Comparison of ENCODE assay signal across 24 cellular contexts in genomic region chr5:85388752-85389151, GRCh38.
"Had no signal": no experiment of that assay in that cellular context is flagged by ENCODE, and none has a peak within 500 bp of the region (broad histone marks: within the 10 kb centered on the region; RNA-seq: fewer than 3 reads in every experiment).

No MANE protein-coding gene starts in this region.

- H3K4me2 ChIP-seq: hepatocyte had no signal

- H3K36me3 Mint-ChIP-seq: naive thymus-derived CD8-positive, alpha-beta T cell; stimulated activated effector memory CD8-positive, alpha-beta T cell treated with anti-CD3 and anti-CD28 coated beads, Interleukin-12 subunit alpha, Interleukin-12 subunit beta, amount 100 ng/mL, for 72 hours had no signal

- H3K27ac ChIP-seq: coronary artery, gastrocnemius medialis, heart left ventricle, hepatocyte, left ventricle myocardium inferior, lower lobe of right lung, ovary, right atrium auricular region, sigmoid colon, stomach, thyroid gland, vagina had no signal

- H3K27me3 Mint-ChIP-seq: naive thymus-derived CD8-positive, alpha-beta T cell had no signal

- DNase-seq: dermis blood vessel endothelial cell; effector memory CD4-positive, alpha-beta T cell; foreskin fibroblast; gastrocnemius medialis; heart left ventricle; left cardiac atrium; left ventricle myocardium inferior; lower lobe of right lung; naive thymus-derived CD8-positive, alpha-beta T cell; nephron progenitor cell; nucleus accumbens; ovary; sigmoid colon; stimulated activated CD4-positive, alpha-beta T cell treated with anti-CD3 and anti-CD28 coated beads, Interleukin-2, amount 100 ng/mL, for 24 hours; stimulated activated CD4-positive, alpha-beta T cell treated with anti-CD3 and anti-CD28 coated beads, Interleukin-4, amount 100 ng/mL, for 24 hours; stimulated activated naive CD4-positive, alpha-beta T cell treated with Interleukin-2 at 50 U/mL for 16 hours; stomach; thyroid gland; trophoblast cell had no signal

- H3K36me3 ChIP-seq: gastrocnemius medialis, heart left ventricle, left ventricle myocardium inferior, lower lobe of right lung, ovary, right atrium auricular region, sigmoid colon, stomach, thyroid gland, vagina had no signal

- H3K9me3 ChIP-seq: gastrocnemius medialis, lower lobe of right lung, ovary, thyroid gland, vagina had no signal

- H3K4me1 ChIP-seq: gastrocnemius medialis, heart left ventricle, left ventricle myocardium inferior, lower lobe of right lung, right atrium auricular region, sigmoid colon, stomach, thyroid gland, vagina had no signal

- ATAC-seq: gastrocnemius medialis; heart left ventricle; left cardiac atrium; lower lobe of right lung; naive thymus-derived CD8-positive, alpha-beta T cell; stimulated activated effector memory CD8-positive, alpha-beta T cell treated with anti-CD3 and anti-CD28 coated beads, Interleukin-12 subunit alpha, Interleukin-12 subunit beta, amount 100 ng/mL, for 72 hours had no signal

- H2AFZ ChIP-seq: hepatocyte had no signal

- H3K4me3 Mint-ChIP-seq: naive thymus-derived CD8-positive, alpha-beta T cell; nephron progenitor cell; stimulated activated effector memory CD8-positive, alpha-beta T cell treated with anti-CD3 and anti-CD28 coated beads, Interleukin-12 subunit alpha, Interleukin-12 subunit beta, amount 100 ng/mL, for 72 hours had no signal

- H3K79me2 ChIP-seq: hepatocyte had no signal

- H3K4me3 ChIP-seq: coronary artery, gastrocnemius medialis, heart left ventricle, hepatocyte, left ventricle myocardium inferior, lower lobe of right lung, ovary, right atrium auricular region, sigmoid colon, stomach, thyroid gland, vagina had no signal

- H3K27me3 ChIP-seq: gastrocnemius medialis, heart left ventricle, hepatocyte, ovary, right atrium auricular region, sigmoid colon, stomach, thyroid gland, vagina had no signal

- H3K4me1 Mint-ChIP-seq: naive thymus-derived CD8-positive, alpha-beta T cell; nephron progenitor cell; stimulated activated effector memory CD8-positive, alpha-beta T cell treated with anti-CD3 and anti-CD28 coated beads, Interleukin-12 subunit alpha, Interleukin-12 subunit beta, amount 100 ng/mL, for 72 hours had no signal

- H3K27ac Mint-ChIP-seq: naive thymus-derived CD8-positive, alpha-beta T cell; nephron progenitor cell; stimulated activated effector memory CD8-positive, alpha-beta T cell treated with anti-CD3 and anti-CD28 coated beads, Interleukin-12 subunit alpha, Interleukin-12 subunit beta, amount 100 ng/mL, for 72 hours had no signal
